Comparison of ENCODE assay signal across 19 cellular contexts in genomic region chr1:151222130-151222529, GRCh38. TPM values are rescaled to one million over a fixed set of nuclear protein-coding genes. Genes with fewer than 3 reads are reported as not detected.
A peak's percentile ranks its signal among the peaks of the same experiment; 100 is the strongest.
DNase-seq lines count a peak whose midpoint lies in the region; ATAC-seq lines count a peak whose summit lies in the region.
"Had no signal": no experiment of that assay in that cellular context is flagged by ENCODE, and none has a peak within 500 bp of the region (broad histone marks: within the 10 kb centered on the region; RNA-seq: fewer than 3 reads in every experiment).

No MANE protein-coding gene starts in this region.

- peaks cover 12% of the 10 kb centered on the region for H3K4me1 Mint-ChIP-seq in activated T-cell treated with anti-CD3 and anti-CD28 coated beads, Interleukin-2, amount 50 U/mL, for 72 hours (ENCODE audit: low read depth)
- H3K4me1 Mint-ChIP-seq in T-helper 17 cell, result peaks cover 5% of the 10 kb centered on the region

- peaks cover 3 to 12% of the 10 kb centered on the region in 2 donors for H3K36me3 Mint-ChIP-seq in activated T-cell treated with anti-CD3 and anti-CD28 coated beads, Interleukin-2, amount 50 U/mL, for 72 hours (ENCODE audit: insufficient read depth in 2 of 2)
- peaks cover 2% of the 10 kb centered on the region for H3K36me3 Mint-ChIP-seq in T-helper 17 cell (ENCODE audit: low read depth)

- no peak overlapping the region for H3K4me3 Mint-ChIP-seq in activated T-cell treated with anti-CD3 and anti-CD28 coated beads, Interleukin-2, amount 50 U/mL, for 72 hours
- H3K4me3 Mint-ChIP-seq in T-helper 17 cell, result no peak overlapping the region
- H3K4me3 Mint-ChIP-seq: CD8-positive, alpha-beta memory T cell had no signal

- H3K27ac Mint-ChIP-seq in activated T-cell treated with anti-CD3 and anti-CD28 coated beads, Interleukin-2, amount 50 U/mL, for 72 hours, result peak overlapping the region; percentile 39
- peak overlapping the region; percentile 43 for H3K27ac Mint-ChIP-seq in T-helper 17 cell

- H3K27me3 Mint-ChIP-seq in activated T-cell treated with anti-CD3 and anti-CD28 coated beads, Interleukin-2, amount 50 U/mL, for 72 hours (ENCODE audit: low read depth), result no peaks in the 10 kb centered on the region
- no peaks in the 10 kb centered on the region for H3K27me3 Mint-ChIP-seq in T-helper 17 cell
- H3K27me3 Mint-ChIP-seq: CD8-positive, alpha-beta memory T cell had no signal

- DNase-seq in activated T-cell treated with anti-CD3 and anti-CD28 coated beads, Interleukin-2, amount 50 U/mL, for 72 hours, result no peak
- DNase-seq in activated T-cell treated with anti-CD3 and anti-CD28 coated beads, Interleukin-2, amount 50 U/mL, for 48 hours, result no peak
- DNase-seq in T-helper 17 cell (no peak), left cardiac atrium (no peak), HPDE6-E6E7 (ENCODE audit: extremely low spot score) (no peak)
- no peak for DNase-seq in stimulated activated naive CD8-positive, alpha-beta T cell treated with anti-CD3 and anti-CD28 coated beads, Interleukin-15, Interleukin-2, amounts not matched to agents 100 U/mL and 50 U/mL, for 24 hours
- no peak for DNase-seq in stimulated activated CD4-positive, alpha-beta T cell treated with anti-CD3 and anti-CD28 coated beads, Interleukin-4, amount 100 ng/mL, for 24 hours
- DNase-seq: activated CD4-positive, alpha-beta T cell treated with anti-CD3 and anti-CD28 coated beads for 1 hour; activated naive CD4-positive, alpha-beta T cell; body of pancreas; CD8-positive, alpha-beta memory T cell; KG1; kidney; NCI-H2171 treated with DMSO at 0.1 percent for 48 hours; SHP77; transverse colon had no signal

- no peaks in the 10 kb centered on the region for H3K9me3 ChIP-seq in T-helper 17 cell (ENCODE audit: control insufficient read depth, low read length, poor library complexity, severe bottlenecking)
- H3K9me3 ChIP-seq: A549, body of pancreas, transverse colon had no signal

- no peak for ATAC-seq in activated T-cell treated with anti-CD3 and anti-CD28 coated beads, Interleukin-2, amount 50 U/mL, for 72 hours (replicated peaks in 1 of 2)
- no peak for ATAC-seq in T-helper 17 cell
- ATAC-seq in left cardiac atrium, result peak; percentile 65 to 71
- no peak for ATAC-seq in stimulated activated naive CD8-positive, alpha-beta T cell treated with anti-CD3 and anti-CD28 coated beads, Interleukin-15, Interleukin-2, amounts not matched to agents 100 U/mL and 50 U/mL, for 24 hours
- ATAC-seq in esophagus mucosa, result no peak
- ATAC-seq: A549, body of pancreas had no signal

- no peaks in the 10 kb centered on the region for H3K9me3 Mint-ChIP-seq in activated T-cell treated with anti-CD3 and anti-CD28 coated beads, Interleukin-2, amount 50 U/mL, for 72 hours
- H3K9me3 Mint-ChIP-seq: CD8-positive, alpha-beta memory T cell had no signal

- intact Hi-C loops in left cardiac atrium (cut with DNase I), result no loop called here

RNA-seq across cellular contexts. Expression of gene PIP5K1A, which starts 23.8 kb away (rescaled TPM):
- 10 to 100 TPM; 77.5 to 80.3 TPM for total RNA-seq in activated T-cell treated with anti-CD3 and anti-CD28 coated beads, Interleukin-2, amount 50 U/mL, for 72 hours
- total RNA-seq in T-helper 17 cell, result 10 to 100 TPM; 41.6 to 43.3 TPM
- total RNA-seq in left cardiac atrium, result 10 to 100 TPM; 34.7 to 46.9 TPM
- total RNA-seq in esophagus mucosa, result 28.2 TPM

RNA-seq across cellular contexts. Expression of gene VPS72, which starts 32.1 kb away (rescaled TPM):
- 10 to 100 TPM; 77.8 to 94.1 TPM for total RNA-seq in activated T-cell treated with anti-CD3 and anti-CD28 coated beads, Interleukin-2, amount 50 U/mL, for 72 hours
- total RNA-seq in T-helper 17 cell (10 to 100 TPM; 27.4 to 33.2 TPM), left cardiac atrium (10 to 100 TPM; 38.3 to 48.4 TPM), esophagus mucosa (28.2 TPM)

RNA-seq across cellular contexts. Expression of gene PSMD4, which starts 32.4 kb away (rescaled TPM):
- total RNA-seq in activated T-cell treated with anti-CD3 and anti-CD28 coated beads, Interleukin-2, amount 50 U/mL, for 72 hours, result 100 to 1,000 TPM; 168 to 205 TPM
- total RNA-seq in T-helper 17 cell (10 to 100 TPM; 78.4 to 86.0 TPM), left cardiac atrium (100 to 1,000 TPM; 134 to 136 TPM), esophagus mucosa (126 TPM)

RNA-seq across cellular contexts. Expression of gene TMOD4, which starts 46.3 kb away (rescaled TPM):
- 1 to 10 TPM; 1.8 to 3.2 TPM for total RNA-seq in activated T-cell treated with anti-CD3 and anti-CD28 coated beads, Interleukin-2, amount 50 U/mL, for 72 hours
- total RNA-seq in T-helper 17 cell (1 to 10 TPM; 1.0 to 3.0 TPM), left cardiac atrium (not detected), esophagus mucosa (not detected)
- total RNA-seq: fibroblast of lung, transverse colon had no signal

RNA-seq across cellular contexts. Expression of gene SCNM1, which starts 56.2 kb away (rescaled TPM):
- total RNA-seq in activated T-cell treated with anti-CD3 and anti-CD28 coated beads, Interleukin-2, amount 50 U/mL, for 72 hours, result 100 to 1,000 TPM in 1 of 2 donors, 10 to 100 TPM in 1; 87.1 to 103 TPM
- 10 to 100 TPM; 33.7 to 37.8 TPM for total RNA-seq in T-helper 17 cell
- total RNA-seq in left cardiac atrium, result 10 to 100 TPM; 19.4 to 20.9 TPM
- total RNA-seq in esophagus mucosa, result 30.6 TPM

Comparison
In these comparisons a context has a peak if more than half of its experiments do, and no peak if none do; other contexts are left out.
1. ATAC-seq: peak in left cardiac atrium (2 of 2); none in activated T-cell treated with anti-CD3 and anti-CD28 coated beads, Interleukin-2, amount 50 U/mL, for 72 hours (0 of 2), T-helper 17 cell (single experiment), stimulated activated naive CD8-positive, alpha-beta T cell treated with anti-CD3 and anti-CD28 coated beads, Interleukin-15, Interleukin-2, amounts not matched to agents 100 U/mL and 50 U/mL, for 24 hours (single experiment) and esophagus mucosa (single experiment).